1 cellular context compared by ENCODE assay signal in the genomic region with DNA sequence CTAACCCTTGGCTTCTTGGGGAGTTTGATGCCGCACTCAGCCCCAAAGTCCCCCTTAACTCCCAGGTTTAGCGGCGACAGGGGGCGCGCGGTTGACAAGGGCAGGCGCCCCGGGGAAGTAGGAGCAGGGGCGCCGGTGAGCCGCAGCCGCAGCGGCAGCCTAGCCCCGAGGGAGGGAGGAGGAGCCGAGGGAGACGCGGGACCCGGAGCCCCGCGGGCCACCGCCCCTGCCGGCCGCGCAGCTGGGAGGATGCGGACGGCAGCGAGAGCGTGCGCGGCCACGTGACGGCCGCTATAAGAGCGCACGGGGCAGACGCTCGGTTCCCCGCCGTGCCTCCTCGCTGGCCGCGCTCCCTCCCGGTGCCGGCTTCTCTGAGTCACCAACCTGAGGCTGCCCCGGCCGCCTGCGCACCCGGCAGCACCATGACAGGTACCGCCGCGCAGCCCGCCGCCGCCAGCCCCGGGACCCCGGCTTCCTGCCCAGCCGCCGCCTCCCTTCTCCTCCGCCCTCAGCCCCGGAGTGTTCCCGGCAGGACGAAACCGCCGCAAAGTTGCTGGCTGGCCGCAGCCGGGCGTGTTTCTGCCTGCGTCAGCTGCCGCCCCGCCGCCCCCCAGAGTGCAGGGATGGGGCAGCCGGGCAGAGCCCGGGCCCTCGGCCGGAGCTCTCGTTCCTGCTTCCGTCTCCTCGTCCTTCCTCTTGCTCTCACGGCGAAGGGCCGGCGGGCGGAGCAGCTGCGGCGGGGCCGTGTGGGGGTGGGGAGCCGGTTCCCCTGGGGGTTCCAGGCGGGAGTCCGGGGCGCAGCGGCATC.
TF ChIP-seq lines count a peak whose summit lies in the region.

A gene (plus strand): TSS at position 322 of the 808 bp plus-strand sequence. CDS start 101 bp downstream, at position 423.

TF ChIP-seq in WTC11, 78 proteins besides CTCF, POLR2A, EP300 and RAD21 (continued from another document):
- 0 out of 2 replicates have a peak, but pooled peaks have one; percentile 50 for TF ChIP-seq IRF2 (CRISPR knock-in tag; IDR thresholded peaks at IDR 0.05; ENCODE audit: borderline replicate concordance, low read depth)
- TF ChIP-seq, protein P1, sequence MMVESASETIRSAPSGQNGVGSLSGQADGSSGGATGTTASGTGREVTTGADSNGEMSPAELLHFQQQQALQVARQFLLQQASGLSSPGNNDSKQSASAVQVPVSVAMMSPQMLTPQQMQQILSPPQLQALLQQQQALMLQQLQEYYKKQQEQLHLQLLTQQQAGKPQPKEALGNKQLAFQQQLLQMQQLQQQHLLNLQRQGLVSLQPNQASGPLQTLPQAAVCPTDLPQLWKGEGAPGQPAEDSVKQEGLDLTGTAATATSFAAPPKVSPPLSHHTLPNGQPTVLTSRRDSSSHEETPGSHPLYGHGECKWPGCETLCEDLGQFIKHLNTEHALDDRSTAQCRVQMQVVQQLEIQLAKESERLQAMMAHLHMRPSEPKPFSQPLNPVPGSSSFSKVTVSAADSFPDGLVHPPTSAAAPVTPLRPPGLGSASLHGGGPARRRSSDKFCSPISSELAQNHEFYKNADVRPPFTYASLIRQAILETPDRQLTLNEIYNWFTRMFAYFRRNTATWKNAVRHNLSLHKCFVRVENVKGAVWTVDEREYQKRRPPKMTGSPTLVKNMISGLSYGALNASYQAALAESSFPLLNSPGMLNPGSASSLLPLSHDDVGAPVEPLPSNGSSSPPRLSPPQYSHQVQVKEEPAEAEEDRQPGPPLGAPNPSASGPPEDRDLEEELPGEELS (CRISPR knock-in tag; IDR thresholded peaks at IDR 0.05): peak; percentile 79
- peak; percentile 48; the same call in 1 of the 2 replicates for TF ChIP-seq MYBL2 (CRISPR knock-in tag; IDR thresholded peaks at IDR 0.05)
- TF ChIP-seq, protein P2, sequence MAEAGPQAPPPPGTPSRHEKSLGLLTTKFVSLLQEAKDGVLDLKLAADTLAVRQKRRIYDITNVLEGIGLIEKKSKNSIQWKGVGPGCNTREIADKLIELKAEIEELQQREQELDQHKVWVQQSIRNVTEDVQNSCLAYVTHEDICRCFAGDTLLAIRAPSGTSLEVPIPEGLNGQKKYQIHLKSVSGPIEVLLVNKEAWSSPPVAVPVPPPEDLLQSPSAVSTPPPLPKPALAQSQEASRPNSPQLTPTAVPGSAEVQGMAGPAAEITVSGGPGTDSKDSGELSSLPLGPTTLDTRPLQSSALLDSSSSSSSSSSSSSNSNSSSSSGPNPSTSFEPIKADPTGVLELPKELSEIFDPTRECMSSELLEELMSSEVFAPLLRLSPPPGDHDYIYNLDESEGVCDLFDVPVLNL (CRISPR knock-in tag; IDR thresholded peaks at IDR 0.05; ENCODE audit: borderline replicate concordance, low read depth): no peak
- peak; percentile 89 for TF ChIP-seq ZNF423 (CRISPR knock-in tag; IDR thresholded peaks at IDR 0.05)
